ENCODE assay signal across 18 cellular contexts in the genomic region with DNA sequence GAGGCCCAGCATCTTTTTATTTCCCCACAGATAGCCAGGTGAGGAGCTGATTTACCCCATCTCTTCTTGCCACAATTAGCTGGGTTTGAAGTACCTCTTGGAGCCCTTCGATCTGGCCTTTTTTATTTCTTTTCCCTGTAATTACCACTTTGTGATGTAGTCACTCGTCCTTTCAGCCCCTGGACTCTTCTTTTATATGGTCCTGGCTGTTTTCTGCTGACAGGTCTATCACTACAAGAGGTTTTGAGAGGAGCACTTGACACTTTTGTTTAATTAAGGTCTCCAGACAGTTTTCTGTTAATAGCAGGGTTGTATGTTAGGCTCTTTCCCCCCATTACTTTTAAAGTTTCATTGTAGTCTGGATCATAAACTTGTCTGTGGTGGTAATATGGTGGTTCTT. TPM values are rescaled to one million over a fixed set of nuclear protein-coding genes. Genes with fewer than 3 reads are reported as not detected.
"Had no signal": no experiment of that assay in that cellular context is flagged by ENCODE, and none has a peak within 500 bp of the region (broad histone marks: within the 10 kb centered on the region; RNA-seq: fewer than 3 reads in every experiment).

No MANE protein-coding gene starts in this region.

- H3K9me3 ChIP-seq: breast epithelium, lower lobe of right lung, psoas muscle, right lobe of liver, spleen, upper lobe of left lung had no signal

- DNase-seq: activated CD4-positive, alpha-beta T cell treated with anti-CD3 and anti-CD28 coated beads, Interleukin-2, amount 50 U/mL, for 48 hours; activated CD8-positive, alpha-beta memory T cell treated with anti-CD3 and anti-CD28 coated beads, Interleukin-2, amount 10 ng/mL, durations not matched to agents 7 days and 5 days; activated effector memory CD4-positive, alpha-beta T cell treated with Interleukin-2 at 50 U/mL for 16 hours; activated T-cell treated with anti-CD3 and anti-CD28 coated beads, Interleukin-2, amount 50 U/mL, for 24 hours; dermis blood vessel endothelial cell; left cardiac atrium; lower lobe of right lung; midbrain; psoas muscle; right lobe of liver; spleen; stimulated activated CD4-positive, alpha-beta T cell treated with anti-CD3 and anti-CD28 coated beads, Interleukin-1b, Interleukin-23, amount 100 ng/mL, for 48 hours; stimulated activated naive B cell treated with anti-CD40 and anti-IgM and Interleukin-4, amounts not matched to agents 10 μg/mL and 1 μg/mL and 100 μg/mL, for 72 hours; upper lobe of left lung had no signal

- H3K4me1 ChIP-seq: breast epithelium, right lobe of liver had no signal

- H3K27ac ChIP-seq: breast epithelium, lower lobe of right lung, psoas muscle, right lobe of liver, spleen, upper lobe of left lung had no signal

- H3K36me3 ChIP-seq: breast epithelium, lower lobe of right lung, right lobe of liver, upper lobe of left lung had no signal

- ATAC-seq: activated CD4-positive, CD25-positive, alpha-beta regulatory T cell treated with anti-CD3 and anti-CD28 coated beads, Interleukin-2, amount 50 U/mL, for 24 hours; activated CD8-positive, alpha-beta memory T cell treated with anti-CD3 and anti-CD28 coated beads, Interleukin-2, amount 10 ng/mL, durations not matched to agents 7 days and 5 days; activated naive CD4-positive, alpha-beta T cell treated with anti-CD3 and anti-CD28 coated beads, Interleukin-2, amount 50 U/mL, for 72 hours; left cardiac atrium; lower lobe of right lung; psoas muscle; stimulated activated naive B cell treated with anti-CD40 and anti-IgM and Interleukin-4, amounts not matched to agents 10 μg/mL and 1 μg/mL and 100 μg/mL, for 72 hours had no signal

- H3K4me3 ChIP-seq: breast epithelium, lower lobe of right lung, psoas muscle, right lobe of liver, spleen, upper lobe of left lung had no signal

- H3K27me3 ChIP-seq: breast epithelium, right lobe of liver, spleen, upper lobe of left lung had no signal

RNA-seq across cellular contexts. Expression of a gene that starts 36.7 kb away (rescaled TPM):
- polyA plus RNA-seq: esophagus, psoas muscle, spleen had no signal

RNA-seq across cellular contexts. Expression of a gene that starts 56.4 kb away (rescaled TPM):
- polyA plus RNA-seq: esophagus, spleen had no signal
